ENCODE assay signal across 17 cellular contexts in genomic region chr5:107469064-107469463, GRCh38.
DNase-seq lines count a peak whose midpoint lies in the region; TF ChIP-seq lines count a peak whose summit lies in the region.
"Had no signal": no experiment of that assay in that cellular context is flagged by ENCODE, and none has a peak within 500 bp of the region (broad histone marks: within the 10 kb centered on the region; RNA-seq: fewer than 3 reads in every experiment).

No MANE protein-coding gene starts in this region.

- peak overlapping the region; percentile 55 to 81 (median 77) for H3K27ac Mint-ChIP-seq in nephron
- H3K27ac Mint-ChIP-seq: activated CD8-positive, alpha-beta T cell treated with anti-CD3 and anti-CD28 coated beads, Interleukin-2, amount 10 ng/mL, durations not matched to agents 7 days and 5 days had no signal

- H3K36me3 ChIP-seq in ACC112 (ENCODE audit: insufficient read depth, low read length), result no peaks in the 10 kb centered on the region
- no peaks in the 10 kb centered on the region for H3K36me3 ChIP-seq in HUES48 (ENCODE audit: control insufficient read depth, insufficient read depth, low read length)

- no peaks in the 10 kb centered on the region for H3K9me3 Mint-ChIP-seq in nephron

- no peaks in the 10 kb centered on the region for H3K27me3 ChIP-seq in ACC112 (ENCODE audit: insufficient read depth, low read length)
- no peaks in the 10 kb centered on the region for H3K27me3 ChIP-seq in HUES48 (ENCODE audit: control insufficient read depth, insufficient read depth, low read length)

- H3K4me3 ChIP-seq in ACC112 (ENCODE audit: low read depth, low read length) (no peak overlapping the region), HUES48 (ENCODE audit: low read depth, low read length) (no peak overlapping the region), choroid plexus epithelial cell (ENCODE audit: low read depth, low read length) (no peak overlapping the region)
- H3K4me3 ChIP-seq: body of pancreas had no signal

- peak overlapping the region; percentile 93 for H3K27ac ChIP-seq in ACC112 (ENCODE audit: low read depth, low read length)
- peak overlapping the region; percentile 26 for H3K27ac ChIP-seq in HUES48 (ENCODE audit: low read depth, low read length)

- H3K4me1 ChIP-seq in ACC112 (ENCODE audit: control insufficient read depth, insufficient read depth, low read length, unreplicated experiment) (peaks cover 49% of the 10 kb centered on the region), HUES48 (ENCODE audit: control insufficient read depth, insufficient read depth, low read length) (peaks cover 96% of the 10 kb centered on the region)
- H3K4me1 ChIP-seq: body of pancreas had no signal

- H3K36me3 Mint-ChIP-seq in nephron (ENCODE audit: low read depth), result no peaks in the 10 kb centered on the region

- TF ChIP-seq CTCF in choroid plexus epithelial cell (conservative IDR thresholded peaks at IDR 0.05; ENCODE audit: low read depth, low read length), result no peak
- TF ChIP-seq CTCF in nephron (IDR thresholded peaks at IDR 0.05; ENCODE audit: unreplicated experiment in 3 of 3), result no peak

- H2AFZ ChIP-seq in ACC112 (ENCODE audit: low read length, unreplicated experiment), result no peak overlapping the region

- H3K4me3 Mint-ChIP-seq in nephron, result no peak overlapping the region
- H3K4me3 Mint-ChIP-seq: activated CD8-positive, alpha-beta T cell treated with anti-CD3 and anti-CD28 coated beads, Interleukin-2, amount 10 ng/mL, durations not matched to agents 7 days and 5 days had no signal

- H3K79me2 ChIP-seq in ACC112 (ENCODE audit: control insufficient read depth, insufficient read depth, low read length, unreplicated experiment), result peaks cover 22% of the 10 kb centered on the region

- H3K9me3 ChIP-seq in HUES48 (ENCODE audit: control insufficient read depth, insufficient read depth, low read length), result no peaks in the 10 kb centered on the region
- H3K9me3 ChIP-seq: body of pancreas had no signal

- no peak overlapping the region for H3K9ac ChIP-seq in HUES48 (ENCODE audit: low read depth, low read length)

- no peaks in the 10 kb centered on the region for H3K27me3 Mint-ChIP-seq in nephron (ENCODE audit: low read depth)

- DNase-seq in choroid plexus epithelial cell (ENCODE audit: low read depth) (peak; percentile 16), NCI-H1694 treated with DMSO at 0.1 percent for 48 hours (lab: John Stamatoyannopoulos, UW) (no peak), inferior parietal cortex (ENCODE audit: extremely low spot score) (no peak), RKO (ENCODE audit: low spot score) (no peak), islet precursor cell (no peak)
- DNase-seq: activated CD8-positive, alpha-beta T cell treated with anti-CD3 and anti-CD28 coated beads, Interleukin-2, amount 10 ng/mL, durations not matched to agents 7 days and 5 days; activated effector memory CD4-positive, alpha-beta T cell treated with Interleukin-2 at 50 U/mL for 16 hours; body of pancreas; hippocampal formation; KBM-7; NCI-H1694; NCI-H748 treated with DMSO at 0.1 percent for 48 hours; posterior cingulate gyrus; stimulated activated CD4-positive, alpha-beta T cell treated with anti-CD3 and anti-CD28 coated beads, Interleukin-1b, Interleukin-23, amount 100 ng/mL, for 48 hours had no signal

- H3K4me1 Mint-ChIP-seq in nephron, result peaks cover 48% of the 10 kb centered on the region
